ENCODE assay signal across 13 cellular contexts in the genomic region with DNA sequence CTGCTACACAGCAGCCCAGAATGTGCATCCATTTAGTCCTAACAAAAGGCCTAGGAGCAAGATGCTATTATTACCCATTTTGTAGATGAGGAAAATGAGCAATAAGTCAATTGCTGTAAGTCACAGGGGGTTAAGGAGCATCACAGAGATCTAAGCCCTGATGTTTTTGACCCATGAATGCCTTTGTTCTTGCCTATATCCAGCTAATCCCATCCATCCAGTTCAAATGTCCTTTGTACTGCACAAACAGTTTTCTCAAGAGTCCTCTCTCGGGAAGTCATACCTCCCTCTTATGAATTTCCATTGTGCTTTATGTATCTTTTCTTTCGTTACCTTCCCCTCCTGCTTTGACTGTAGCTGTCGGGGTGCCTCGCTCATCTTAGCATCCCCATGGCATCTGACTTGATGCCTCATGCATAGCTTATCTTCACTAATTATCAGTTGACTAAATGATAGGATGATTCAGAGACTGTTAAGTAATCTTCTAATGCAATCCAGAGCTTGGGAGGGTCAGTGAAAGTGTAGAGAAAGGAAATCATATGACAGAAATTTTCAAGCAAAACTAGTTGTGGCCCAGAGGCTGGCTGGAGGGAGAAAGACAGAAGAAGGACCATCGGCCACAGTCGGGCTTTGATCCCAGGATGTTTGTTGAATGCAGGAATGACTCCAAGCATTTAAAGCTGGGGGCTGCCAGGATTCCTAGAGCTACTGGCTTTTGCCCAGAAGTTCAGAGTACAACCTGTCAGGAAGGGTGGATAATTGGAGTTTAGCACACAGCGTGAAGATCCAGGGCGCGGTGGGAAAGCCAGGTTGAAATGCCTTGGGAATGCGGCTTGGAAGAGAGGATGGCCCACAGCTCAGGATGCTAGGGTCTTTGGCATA. TPM values are rescaled to one million over a fixed set of nuclear protein-coding genes. Genes with fewer than 3 reads are reported as not detected.
DNase-seq lines count a peak whose midpoint lies in the region; ATAC-seq and TF ChIP-seq lines count a peak whose summit lies in the region.
"Had no signal": no experiment of that assay in that cellular context is flagged by ENCODE, and none has a peak within 500 bp of the region (broad histone marks: within the 10 kb centered on the region; RNA-seq: fewer than 3 reads in every experiment).

No MANE protein-coding gene starts in this region.

- no peaks in the 10 kb centered on the region for H3K36me3 ChIP-seq in CD4-positive, alpha-beta memory T cell (ENCODE audit: insufficient read depth, low read length)
- H3K36me3 ChIP-seq in fibroblast of lung (ENCODE audit: control insufficient read depth, insufficient read depth, low read length) (no peaks in the 10 kb centered on the region), mesendoderm (ENCODE audit: control insufficient read depth, insufficient read depth, low read length) (no peaks in the 10 kb centered on the region)

- H3K9ac ChIP-seq in fibroblast of lung (ENCODE audit: insufficient read depth, low read length), result no peak overlapping the region
- no peak overlapping the region for H3K9ac ChIP-seq in mesendoderm (ENCODE audit: low read length)

- H2BK5ac ChIP-seq in mesendoderm (ENCODE audit: low read length), result no peak overlapping the region

- no peak overlapping the region for H2AFZ ChIP-seq in fibroblast of lung (ENCODE audit: low read length)

- H3K23ac ChIP-seq in mesendoderm (ENCODE audit: low read length), result no peak overlapping the region

- peaks cover 22 to 53% (median 38%) of the 10 kb centered on the region in 4 donors for H3K4me1 Mint-ChIP-seq in CD4-positive, alpha-beta memory T cell

- CTCF ChIA-PET in CD4-positive, alpha-beta memory T cell (lab: Charles Lee; ENCODE audit: partially characterized antibody), result interaction anchor here (0.9 to 1.4 kb wide), 2 partner anchors 21 to 25 kb away, joined by 3 to 5 read pairs; no protein-coding TSS in a partner anchor

- no peak overlapping the region for H3K18ac ChIP-seq in mesendoderm (ENCODE audit: low read length)

- peaks cover 32% of the 10 kb centered on the region for H3K4me1 ChIP-seq in CD4-positive, alpha-beta memory T cell (ENCODE audit: insufficient read depth, low read length)
- H3K4me1 ChIP-seq in fibroblast of lung (ENCODE audit: control insufficient read depth, extremely low read depth, insufficient read depth, low read length) (peaks cover 13% of the 10 kb centered on the region), mesendoderm (ENCODE audit: control insufficient read depth, low read depth, low read length) (no peaks in the 10 kb centered on the region)

- H3K79me1 ChIP-seq in mesendoderm (ENCODE audit: low read length), result no peaks in the 10 kb centered on the region

- H3K4me2 ChIP-seq in fibroblast of lung (ENCODE audit: extremely low read depth, insufficient read depth, low read length), result peak overlapping the region; percentile 52
- no peak overlapping the region for H3K4me2 ChIP-seq in mesendoderm (ENCODE audit: low read length)

- H2BK120ac ChIP-seq in mesendoderm (ENCODE audit: low read depth, low read length), result no peak overlapping the region

- peaks cover 0 to 3% (median 0%) of the 10 kb centered on the region in 8 donors for H3K9me3 Mint-ChIP-seq in CD4-positive, alpha-beta memory T cell

- H3K27me3 ChIP-seq in CD4-positive, alpha-beta memory T cell (ENCODE audit: insufficient read depth, low read length), result no peaks in the 10 kb centered on the region
- H3K27me3 ChIP-seq in fibroblast of lung (ENCODE audit: control insufficient read depth, insufficient read depth, low read length) (no peaks in the 10 kb centered on the region), mesendoderm (ENCODE audit: insufficient read depth, low read length, poor library complexity) (no peaks in the 10 kb centered on the region)

- no peak overlapping the region for H2BK15ac ChIP-seq in mesendoderm (replicated peaks; ENCODE audit: low read depth)

- H4K8ac ChIP-seq in mesendoderm (ENCODE audit: low read depth, low read length), result no peak overlapping the region

- H3K56ac ChIP-seq in mesendoderm (ENCODE audit: low read length), result no peak overlapping the region

- intact Hi-C loops in CD4-positive, alpha-beta memory T cell (cut with micrococcal nuclease), result no loop called here

- H3K36me3 Mint-ChIP-seq in CD4-positive, alpha-beta memory T cell, result peaks cover 13 to 38% of the 10 kb centered on the region in 2 donors

- peak; percentile 75 for ATAC-seq in omental fat pad (ENCODE audit: low FRiP score)
- no peak for ATAC-seq in GM21423 (IDR thresholded peaks at IDR 0.05; ENCODE audit: unreplicated experiment)

- no peak overlapping the region for H3K4me3 ChIP-seq in CD4-positive, alpha-beta memory T cell (ENCODE audit: low read length in 2 of 2)
- H3K4me3 ChIP-seq in fibroblast of lung (replicated peaks in 1 of 4; ENCODE audit: control extremely low read depth in 1 of 4, insufficient read depth in 1 of 4, low read depth in 3 of 4, low read length in 4 of 4) (no peak overlapping the region), mesendoderm (ENCODE audit: low read length) (no peak overlapping the region)

- peak overlapping the region in 4 of 7 donors; percentile 38 to 70 (median 58) for H3K27ac Mint-ChIP-seq in CD4-positive, alpha-beta memory T cell

- DNase-seq in CD4-positive, alpha-beta memory T cell, result no peak
- peak; percentile 50 for DNase-seq in NOMO-1 treated with dmso at 0.1 percent for 144 hours (lab: John Stamatoyannopoulos, UW; ENCODE audit: unreplicated experiment)
- DNase-seq in fibroblast of lung (ENCODE audit: low read depth in 2 of 2), result peak; percentile 62 to 63
- DNase-seq in omental fat pad (ENCODE audit: low spot score), result no peak
- no peak for DNase-seq in mesendoderm
- no peak for DNase-seq in NCI-H2029 treated with DMSO at 0.1 percent for 48 hours (lab: John Stamatoyannopoulos, UW)
- no peak for DNase-seq in activated naive CD4-positive, alpha-beta T cell (lab: John Stamatoyannopoulos, UW)
- DNase-seq: anterior cingulate cortex, erythroblast, NCI-H1436 treated with DMSO at 0.1 percent for 48 hours, NCI-H82, posterior cingulate gyrus had no signal

- TF ChIP-seq CTCF in fibroblast of lung (conservative IDR thresholded peaks at IDR 0.05 in 1 of 2, IDR thresholded peaks at IDR 0.05 in 1 of 2; ENCODE audit: low read depth in 1 of 2, low read length in 2 of 2) (no peak), omental fat pad (IDR thresholded peaks at IDR 0.05) (no peak)

- no peaks in the 10 kb centered on the region for H4K20me1 ChIP-seq in fibroblast of lung (ENCODE audit: control insufficient read depth, extremely low read depth, insufficient read depth, low read length)

- peak overlapping the region in 1 of 8 donors; percentile 13 for H3K4me3 Mint-ChIP-seq in CD4-positive, alpha-beta memory T cell

- H3K79me2 ChIP-seq in fibroblast of lung (ENCODE audit: control insufficient read depth, insufficient read depth, low read length), result no peaks in the 10 kb centered on the region
- H3K79me2 ChIP-seq in mesendoderm (ENCODE audit: control insufficient read depth, insufficient read depth, low read length), result no peaks in the 10 kb centered on the region

- no peak overlapping the region for H3K4ac ChIP-seq in mesendoderm (ENCODE audit: low read depth, low read length)

- no peak overlapping the region for H3K27ac ChIP-seq in CD4-positive, alpha-beta memory T cell (ENCODE audit: low read depth, low read length)
- H3K27ac ChIP-seq in fibroblast of lung (ENCODE audit: insufficient read depth, low read length), result no peak overlapping the region
- H3K27ac ChIP-seq in mesendoderm (ENCODE audit: low read depth, low read length), result no peak overlapping the region

- H2AK5ac ChIP-seq in mesendoderm (ENCODE audit: low read length), result no peak overlapping the region

- POLR2A ChIA-PET in CD4-positive, alpha-beta memory T cell (lab: Charles Lee; ENCODE audit: partially characterized antibody), result interaction anchor here (0.9 to 1.5 kb wide), 2 partner anchors 24 to 199 kb away, joined by 3 to 4 read pairs; a partner anchor contains a TSS

- H4K5ac ChIP-seq in mesendoderm (ENCODE audit: low read length), result no peak overlapping the region

- no peaks in the 10 kb centered on the region for H3K27me3 Mint-ChIP-seq in CD4-positive, alpha-beta memory T cell

- no CpG with 5 or more reads among the region's 10 CpGs for WGBS in mesendoderm (ENCODE audit: extremely low coverage, insufficient coverage, low lambda C conversion rate)

- no peaks in the 10 kb centered on the region for H3K9me3 ChIP-seq in CD4-positive, alpha-beta memory T cell (ENCODE audit: control insufficient read depth in 1 of 2, low read length in 2 of 2)
- H3K9me3 ChIP-seq in fibroblast of lung (ENCODE audit: control insufficient read depth, insufficient read depth, low read depth, low read length), result no peaks in the 10 kb centered on the region

RNA-seq across cellular contexts. Expression of a gene that starts 23.5 kb away (rescaled TPM):
- 10 to 100 TPM; 18.1 to 19.3 TPM for total RNA-seq in CD4-positive, alpha-beta memory T cell
- polyA plus RNA-seq in CD4-positive, alpha-beta memory T cell, result 100 to 1,000 TPM in 1 of 2 donors, 10 to 100 TPM in 1; 72.0 to 105 TPM
- 56.2 and 72.8 TPM in 2 replicates for total RNA-seq in fibroblast of lung
- polyA plus RNA-seq in fibroblast of lung, result 108 and 124 TPM in 2 replicates
- polyA plus RNA-seq in fibroblast of lung (2012), result 104 and 114 TPM in 2 replicates
- polyA minus RNA-seq in fibroblast of lung (ENCODE audit: low replicate concordance), result 52.7 and 54.6 TPM in 2 replicates
- total RNA-seq in omental fat pad, result 10 to 100 TPM; 36.3 to 75.3 (median 58.8) TPM
- polyA plus RNA-seq in mesendoderm (2013, experiment 1 of 2), result 19.1 TPM
- polyA plus RNA-seq in mesendoderm (2013, experiment 2 of 2), result 17.7 TPM

RNA-seq across cellular contexts. Expression of a gene that starts 52.6 kb away (rescaled TPM):
- total RNA-seq in CD4-positive, alpha-beta memory T cell, result 10 to 100 TPM; 52.0 to 53.2 TPM
- 10 to 100 TPM; 43.7 to 56.4 TPM for polyA plus RNA-seq in CD4-positive, alpha-beta memory T cell
- total RNA-seq in fibroblast of lung (34.2 and 39.6 TPM in 2 replicates), omental fat pad (10 to 100 TPM; 34.5 to 57.4 (median 44.3) TPM)
- polyA plus RNA-seq in fibroblast of lung, result 28.8 and 30.7 TPM in 2 replicates
- 41.2 and 48.5 TPM in 2 replicates for polyA plus RNA-seq in fibroblast of lung (2012)
- 15.1 and 31.4 TPM in 2 replicates for polyA minus RNA-seq in fibroblast of lung (ENCODE audit: low replicate concordance)
- polyA plus RNA-seq in mesendoderm (2013, experiment 1 of 2), result 129 TPM
- 132 TPM for polyA plus RNA-seq in mesendoderm (2013, experiment 2 of 2)

Comparison
In these comparisons a context has a peak if more than half of its experiments do, and no peak if none do; other contexts are left out.
1. DNase-seq: peak in NOMO-1 treated with dmso at 0.1 percent for 144 hours (single experiment) and fibroblast of lung (2 of 2); none in CD4-positive, alpha-beta memory T cell (0 of 5), omental fat pad (single experiment), mesendoderm (single experiment), NCI-H2029 treated with DMSO at 0.1 percent for 48 hours (single experiment) and activated naive CD4-positive, alpha-beta T cell (0 of 4).